Comparison of ENCODE assay signal across 8 cellular contexts in genomic region chr17:49361902-49362722, GRCh38. TPM values are rescaled to one million over a fixed set of nuclear protein-coding genes. Genes with fewer than 3 reads are reported as not detected.
DNase-seq lines count a peak whose midpoint lies in the region; ATAC-seq, FAIRE-seq and TF ChIP-seq lines count a peak whose summit lies in the region.

ZNF652 (minus strand) TSS chr17:49362250; CDS start chr17:49317725, 44,525 bp downstream.

- intact Hi-C loops in A673 (cut with micrococcal nuclease; ENCODE audit: unreplicated experiment), result no loop called here

- peaks cover 29% of the 10 kb centered on the region for H3K4me1 ChIP-seq in A673 (ENCODE audit: insufficient read depth, low read length, poor library complexity, severe bottlenecking)

- ATAC-seq in GM18868 (IDR thresholded peaks at IDR 0.05; ENCODE audit: unreplicated experiment) (peak; percentile 55), HG03108 (IDR thresholded peaks at IDR 0.05; ENCODE audit: unreplicated experiment) (peak; percentile 62)

- FAIRE-seq in bronchial epithelial cell (lab: Jason Lieb, UNC), result no peak

- H3K36me3 ChIP-seq in A673 (ENCODE audit: insufficient read depth, low read length, poor library complexity, severe bottlenecking) (no peaks in the 10 kb centered on the region), bronchial epithelial cell (ENCODE audit: control insufficient read depth, insufficient read depth, low read length) (no peaks in the 10 kb centered on the region)

- POLR2A ChIA-PET in A673 (lab: Charles Lee; ENCODE audit: low non-redundant PET), result interaction anchor here (0.7 to 0.8 kb wide), 2 partner anchors 45 to 130 kb away, joined by 10 to 21 read pairs; no protein-coding TSS in a partner anchor

- H3K4me3 ChIP-seq in A673 (ENCODE audit: low read depth, low read length, poor library complexity, severe bottlenecking), result peak within 1 kb of the TSS; percentile 89
- H3K4me3 ChIP-seq in WI38 (ENCODE audit: low read depth, low read length), result peak within 1 kb of the TSS; percentile 94
- H3K4me3 ChIP-seq in bronchial epithelial cell (ENCODE audit: low read depth, low read length), result peak within 1 kb of the TSS; percentile 83

- DNase-seq in A673 (ENCODE audit: low spot score), result peak; percentile 92
- DNase-seq in NCI-H2196 treated with DMSO at 0.1 percent for 48 hours (lab: John Stamatoyannopoulos, UW; ENCODE audit: unreplicated experiment), result peak; percentile 94
- peak; percentile 79 for DNase-seq in bronchial epithelial cell (ENCODE audit: low read depth)
- peak; percentile 86 to 90 (median 88) for DNase-seq in immature natural killer cell
- DNase-seq in smooth muscle cell of the brain vasculature (ENCODE audit: low read depth, low spot score), result peak; percentile 58

- no peak for TF ChIP-seq CTCF in A673 (conservative IDR thresholded peaks at IDR 0.05; ENCODE audit: low read depth, low read length)
- TF ChIP-seq CTCF in WI38 (IDR thresholded peaks at IDR 0.05; ENCODE audit: low read depth, low read length), result no peak
- TF ChIP-seq CTCF in bronchial epithelial cell (IDR thresholded peaks at IDR 0.05; ENCODE audit: insufficient read depth, low read length, severe bottlenecking), result no peak

- peak within 1 kb of the TSS; percentile 85 for H3K27ac ChIP-seq in A673 (ENCODE audit: low read depth, low read length, poor library complexity, severe bottlenecking)

- no peaks in the 10 kb centered on the region for H3K9me3 Mint-ChIP-seq in immature natural killer cell

- H3K27me3 ChIP-seq in A673 (replicated peaks; ENCODE audit: insufficient read depth, low read depth, low read length, poor library complexity) (no peaks in the 10 kb centered on the region), bronchial epithelial cell (ENCODE audit: control insufficient read depth, insufficient read depth, low read length) (no peaks in the 10 kb centered on the region)

- CTCF ChIA-PET in A673 (lab: Charles Lee), result interaction anchor here (0.6 to 0.7 kb wide), 2 partner anchors 8 to 347 kb away, joined by 3 read pairs; no protein-coding TSS in a partner anchor

- H3K4me3 Mint-ChIP-seq in immature natural killer cell, result peak within 1 kb of the TSS; percentile 92 to 97 (median 93)

- H3K4me1 Mint-ChIP-seq in immature natural killer cell, result peaks cover 67 to 69% of the 10 kb centered on the region in 2 donors

- BruUV-seq in A673 (replicated peaks; lab: Mats Ljungman, UMichigan), result no TSS peak

- H3K36me3 Mint-ChIP-seq in immature natural killer cell, result peaks cover 0 to 5% (median 0%) of the 10 kb centered on the region in 3 donors

- H3K9me3 ChIP-seq in A673 (ENCODE audit: low read depth, low read length, poor library complexity, severe bottlenecking), result no peaks in the 10 kb centered on the region

- H3K27ac Mint-ChIP-seq in immature natural killer cell, result peak within 1 kb of the TSS; percentile 90 to 98 (median 96)

- H3K27me3 Mint-ChIP-seq in immature natural killer cell (ENCODE audit: low read depth in 3 of 3), result peaks cover 14 to 17% (median 15%) of the 10 kb centered on the region in 3 donors

RNA-seq across cellular contexts. Expression of gene ZNF652, which starts in this region (rescaled TPM):
- total RNA-seq in A673 (2021) (32.1 and 41.5 TPM in 2 replicates), bronchial epithelial cell (5.3 and 5.5 TPM in 2 replicates)
- 10 to 100 TPM in 2 of 3 donors, 1 to 10 TPM in 1; 9.7 to 25.8 (median 16.0) TPM for polyA plus RNA-seq in immature natural killer cell

Comparison
In these comparisons a context has a peak if more than half of its experiments do, and no peak if none do; other contexts are left out.
1. Peak in every context shown above with its lines: DNase-seq, ATAC-seq, H3K4me3 ChIP-seq and H3K27ac ChIP-seq.